In genomic region chr20:61941721-61942405, GRCh38 we compare ENCODE assay signal across 22 cellular contexts.
"Had no signal": no experiment of that assay in that cellular context is flagged by ENCODE, and none has a peak within 500 bp of the region (broad histone marks: within the 10 kb centered on the region; RNA-seq: fewer than 3 reads in every experiment).

No MANE protein-coding gene starts in this region.

- H3K27ac Mint-ChIP-seq: activated CD4-positive, alpha-beta memory T cell treated with anti-CD3 and anti-CD28 coated beads for 36 hours; activated naive CD8-positive, alpha-beta T cell treated with anti-CD3 and anti-CD28 coated beads, Interleukin-2, amount 10 ng/mL, durations not matched to agents 7 days and 5 days; activated T-helper 1 cell treated with anti-CD3 and anti-CD28 coated beads, Interleukin-12 subunit alpha, Interleukin-12 subunit beta, Interleukin-2, Interleukin-4 antibody, amounts not matched to agents 30 ng/mL and 10 ng/mL and 1 ng/mL, durations not matched to agents 14 hours and 24 hours and 36 hours; nephron progenitor cell; stimulated activated effector memory CD8-positive, alpha-beta T cell treated with anti-CD3 and anti-CD28 coated beads, Interleukin-12 subunit alpha, Interleukin-12 subunit beta, amount 100 ng/mL, for 72 hours; T-helper 2 cell treated with Interferon-gamma antibody and Interleukin-4, amounts not matched to agents 5 μg/mL and 100 μg/mL, for 36 hours; type B pancreatic cell had no signal

- H3K4me1 ChIP-seq: prostate gland, testis had no signal

- H3K36me3 Mint-ChIP-seq: activated CD4-positive, alpha-beta memory T cell treated with anti-CD3 and anti-CD28 coated beads for 36 hours; activated naive CD8-positive, alpha-beta T cell treated with anti-CD3 and anti-CD28 coated beads, Interleukin-2, amount 10 ng/mL, durations not matched to agents 7 days and 5 days; stimulated activated effector memory CD8-positive, alpha-beta T cell treated with anti-CD3 and anti-CD28 coated beads, Interleukin-12 subunit alpha, Interleukin-12 subunit beta, amount 100 ng/mL, for 72 hours; type B pancreatic cell had no signal

- H3K4me3 ChIP-seq: cardiac muscle cell, prostate gland, testis had no signal

- H3K9ac ChIP-seq: SK-N-SH had no signal

- H3K27me3 ChIP-seq: cardiac muscle cell, testis had no signal

- H3K4me1 Mint-ChIP-seq: activated naive CD8-positive, alpha-beta T cell treated with anti-CD3 and anti-CD28 coated beads, Interleukin-2, amount 10 ng/mL, durations not matched to agents 7 days and 5 days; stimulated activated effector memory CD8-positive, alpha-beta T cell treated with anti-CD3 and anti-CD28 coated beads, Interleukin-12 subunit alpha, Interleukin-12 subunit beta, amount 100 ng/mL, for 72 hours had no signal

- H3K4me2 ChIP-seq: SK-N-SH had no signal

- ATAC-seq: stimulated activated effector memory CD8-positive, alpha-beta T cell treated with anti-CD3 and anti-CD28 coated beads, Interleukin-12 subunit alpha, Interleukin-12 subunit beta, amount 100 ng/mL, for 72 hours had no signal

- H3K4me3 Mint-ChIP-seq: activated CD4-positive, alpha-beta memory T cell treated with anti-CD3 and anti-CD28 coated beads for 36 hours; activated naive CD8-positive, alpha-beta T cell treated with anti-CD3 and anti-CD28 coated beads, Interleukin-2, amount 10 ng/mL, durations not matched to agents 7 days and 5 days; activated T-helper 1 cell treated with anti-CD3 and anti-CD28 coated beads, Interleukin-12 subunit alpha, Interleukin-12 subunit beta, Interleukin-2, Interleukin-4 antibody, amounts not matched to agents 30 ng/mL and 10 ng/mL and 1 ng/mL, durations not matched to agents 14 hours and 24 hours and 36 hours; nephron progenitor cell; stimulated activated effector memory CD8-positive, alpha-beta T cell treated with anti-CD3 and anti-CD28 coated beads, Interleukin-12 subunit alpha, Interleukin-12 subunit beta, amount 100 ng/mL, for 72 hours; T-helper 2 cell treated with Interferon-gamma antibody and Interleukin-4, amounts not matched to agents 5 μg/mL and 100 μg/mL, for 36 hours; type B pancreatic cell had no signal

- DNase-seq: activated CD4-positive, alpha-beta memory T cell treated with anti-CD3 and anti-CD28 coated beads for 36 hours; activated CD4-positive, alpha-beta T cell treated with anti-CD3 and anti-CD28 coated beads for 1 hour; activated naive CD4-positive, alpha-beta T cell treated with Interleukin-2 at 50 U/mL for 16 hours; activated naive CD8-positive, alpha-beta T cell treated with anti-CD3 and anti-CD28 coated beads, Interleukin-2, amount 10 ng/mL, durations not matched to agents 7 days and 5 days; activated T-cell treated with anti-CD3 and anti-CD28 coated beads for 4 hours; amygdala; foreskin melanocyte; hypothalamus; midbrain; nephron progenitor cell; occipital lobe; SK-N-SH; small intestine; stimulated activated CD4-positive, alpha-beta T cell treated with anti-CD3 and anti-CD28 coated beads, Interleukin-4, amount 100 ng/mL, for 24 hours; testis had no signal

- FAIRE-seq: small intestine had no signal

- H3K27ac ChIP-seq: cardiac muscle cell, epithelial cell of prostate, prostate gland, testis had no signal

- H3K9me3 ChIP-seq: prostate gland, SK-N-SH, testis had no signal

- H3K36me3 ChIP-seq: cardiac muscle cell, prostate gland had no signal

- H3K27me3 Mint-ChIP-seq: activated CD4-positive, alpha-beta memory T cell treated with anti-CD3 and anti-CD28 coated beads for 36 hours; activated naive CD8-positive, alpha-beta T cell treated with anti-CD3 and anti-CD28 coated beads, Interleukin-2, amount 10 ng/mL, durations not matched to agents 7 days and 5 days; type B pancreatic cell had no signal

- H3K9me3 Mint-ChIP-seq: activated CD4-positive, alpha-beta memory T cell treated with anti-CD3 and anti-CD28 coated beads for 36 hours; activated naive CD8-positive, alpha-beta T cell treated with anti-CD3 and anti-CD28 coated beads, Interleukin-2, amount 10 ng/mL, durations not matched to agents 7 days and 5 days; activated T-helper 1 cell treated with anti-CD3 and anti-CD28 coated beads, Interleukin-12 subunit alpha, Interleukin-12 subunit beta, Interleukin-2, Interleukin-4 antibody, amounts not matched to agents 30 ng/mL and 10 ng/mL and 1 ng/mL, durations not matched to agents 14 hours and 24 hours and 36 hours; nephron progenitor cell; stimulated activated effector memory CD8-positive, alpha-beta T cell treated with anti-CD3 and anti-CD28 coated beads, Interleukin-12 subunit alpha, Interleukin-12 subunit beta, amount 100 ng/mL, for 72 hours; T-helper 2 cell treated with Interferon-gamma antibody and Interleukin-4, amounts not matched to agents 5 μg/mL and 100 μg/mL, for 36 hours; type B pancreatic cell had no signal
